24 cellular contexts compared by ENCODE assay signal in genomic region chr1:48027533-48027835, GRCh38. TPM values are rescaled to one million over a fixed set of nuclear protein-coding genes. Genes with fewer than 3 reads are reported as not detected.
A peak's percentile ranks its signal among the peaks of the same experiment; 100 is the strongest.
DNase-seq lines count a peak whose midpoint lies in the region; ATAC-seq and TF ChIP-seq lines count a peak whose summit lies in the region.
"Had no signal": no experiment of that assay in that cellular context is flagged by ENCODE, and none has a peak within 500 bp of the region (broad histone marks: within the 10 kb centered on the region; RNA-seq: fewer than 3 reads in every experiment).

No MANE protein-coding gene starts in this region.

- H3K27me3 ChIP-seq in breast epithelium, result no peaks in the 10 kb centered on the region
- H3K27me3 ChIP-seq: BE2C; BLaER1 treated with 17β-estradiol and CSF1 and Interleukin-3, amounts not matched to agents 10 nM and 100 nM had no signal

- H3K4me1 Mint-ChIP-seq in MCF 10A (ENCODE audit: insufficient read depth, unreplicated experiment), result peaks cover 47% of the 10 kb centered on the region
- H3K4me1 Mint-ChIP-seq in nephron progenitor cell, result peaks cover 48% of the 10 kb centered on the region
- peaks cover 2% of the 10 kb centered on the region for H3K4me1 Mint-ChIP-seq in T-helper 17 cell
- H3K4me1 Mint-ChIP-seq: CD14-positive monocyte; CD8-positive, alpha-beta memory T cell had no signal

- no peaks in the 10 kb centered on the region for H3K27me3 Mint-ChIP-seq in MCF 10A (ENCODE audit: insufficient read depth, unreplicated experiment)
- H3K27me3 Mint-ChIP-seq in nephron progenitor cell (ENCODE audit: low read depth, poor library complexity), result peaks cover 4% of the 10 kb centered on the region
- peaks cover 10% of the 10 kb centered on the region for H3K27me3 Mint-ChIP-seq in T-helper 17 cell

- no peaks in the 10 kb centered on the region for H3K9me3 ChIP-seq in breast epithelium
- no peaks in the 10 kb centered on the region for H3K9me3 ChIP-seq in T-helper 17 cell (ENCODE audit: control insufficient read depth, low read length, poor library complexity, severe bottlenecking)
- H3K9me3 ChIP-seq: A549; BE2C; BLaER1 treated with 17β-estradiol and CSF1 and Interleukin-3, amounts not matched to agents 10 nM and 100 nM had no signal

- BruUV-seq in MCF 10A (replicated peaks; lab: Mats Ljungman, UMichigan), result no TSS peak

- ATAC-seq in T-helper 17 cell (no peak), HG03342 (IDR thresholded peaks at IDR 0.05; ENCODE audit: unreplicated experiment) (no peak), GM18868 (IDR thresholded peaks at IDR 0.05; ENCODE audit: unreplicated experiment) (no peak)
- ATAC-seq: A549, GM12878 had no signal

- H3K27ac Mint-ChIP-seq in MCF 10A (ENCODE audit: low read depth, unreplicated experiment) (peak overlapping the region; percentile 66), nephron progenitor cell (peak overlapping the region; percentile 86), T-helper 17 cell (no peak overlapping the region)
- H3K27ac Mint-ChIP-seq: CD14-positive monocyte; CD4-positive, alpha-beta T cell; CD8-positive, alpha-beta memory T cell had no signal

- DNase-seq in MCF 10A (ENCODE audit: unreplicated experiment) (no peak), breast epithelium (ENCODE audit: low spot score in 2 of 2) (no peak), islet precursor cell (peak; percentile 47), nephron progenitor cell (no peak), T-helper 17 cell (no peak)
- DNase-seq: 8988T; ACHN; AML-193; BE2C; CD4-positive, alpha-beta T cell; CD8-positive, alpha-beta memory T cell; DMS 273 treated with DMSO at 0.1 percent for 48 hours; DMS79; EL; GDM1; GOT3; H7; HCEC 1CT had no signal

- no peak for TF ChIP-seq POLR2A in breast epithelium (IDR thresholded peaks at IDR 0.05)

- H3K4me1 ChIP-seq in breast epithelium, result peaks cover 0 to 3% of the 10 kb centered on the region in 2 donors
- H3K4me1 ChIP-seq: A549, BE2C had no signal

- TF ChIP-seq CTCF in MCF 10A (IDR thresholded peaks at IDR 0.05; ENCODE audit: unreplicated experiment) (no peak), breast epithelium (IDR thresholded peaks at IDR 0.05) (no peak), nephron progenitor cell (IDR thresholded peaks at IDR 0.05) (no peak)

- H3K9me3 Mint-ChIP-seq in MCF 10A (ENCODE audit: unreplicated experiment), result no peaks in the 10 kb centered on the region
- no peaks in the 10 kb centered on the region for H3K9me3 Mint-ChIP-seq in nephron progenitor cell
- H3K9me3 Mint-ChIP-seq: CD4-positive, alpha-beta T cell; CD8-positive, alpha-beta memory T cell had no signal

- POLR2A ChIA-PET in MCF 10A (lab: Yijun Ruan, JAX), result interaction anchor here (0.7 to 2.5 kb wide), 3 partner anchors 10 to 20 kb away, joined by 3 to 19 read pairs (median 10); no protein-coding TSS in a partner anchor

- intact Hi-C loops in MCF 10A (cut with micrococcal nuclease) (no loop called here), breast epithelium (cut with DNase I; ENCODE audit: low total_unique reads) (no loop called here)

- H3K27ac ChIP-seq in breast epithelium, result no peak overlapping the region
- H3K27ac ChIP-seq: BLaER1 treated with 17β-estradiol and CSF1 and Interleukin-3, amounts not matched to agents 10 nM and 100 nM had no signal

- H3K36me3 ChIP-seq in breast epithelium, result no peaks in the 10 kb centered on the region
- H3K36me3 ChIP-seq: BE2C; BLaER1 treated with 17β-estradiol and CSF1 and Interleukin-3, amounts not matched to agents 10 nM and 100 nM had no signal

- no peak overlapping the region for H3K4me3 ChIP-seq in breast epithelium
- H3K4me3 ChIP-seq: A549; BLaER1 treated with 17β-estradiol and CSF1 and Interleukin-3, amounts not matched to agents 10 nM and 100 nM; GM12878 had no signal

- no peak overlapping the region for H3K4me3 Mint-ChIP-seq in MCF 10A (ENCODE audit: unreplicated experiment)
- H3K4me3 Mint-ChIP-seq in nephron progenitor cell, result no peak overlapping the region
- H3K4me3 Mint-ChIP-seq in T-helper 17 cell, result no peak overlapping the region
- H3K4me3 Mint-ChIP-seq: CD14-positive monocyte; CD4-positive, alpha-beta T cell; CD8-positive, alpha-beta memory T cell had no signal

- CTCF ChIA-PET in MCF 10A (lab: Yijun Ruan, JAX), result interaction anchor here (1.5 to 3.7 kb wide), 3 partner anchors 9 to 34 kb away, joined by 4 to 32 read pairs (median 19); partner anchors contain the start of gene TRABD2B

- H3K36me3 Mint-ChIP-seq in MCF 10A (ENCODE audit: insufficient read depth, unreplicated experiment) (no peaks in the 10 kb centered on the region), nephron progenitor cell (ENCODE audit: low read depth) (no peaks in the 10 kb centered on the region), T-helper 17 cell (ENCODE audit: low read depth) (no peaks in the 10 kb centered on the region)
- H3K36me3 Mint-ChIP-seq: CD14-positive monocyte; CD8-positive, alpha-beta memory T cell had no signal

RNA-seq across cellular contexts. Expression of gene TRABD2B, which starts 30.3 kb away (rescaled TPM):
- total RNA-seq in MCF 10A (2022) (0.96 and 2.6 TPM in 2 replicates), breast epithelium (1 to 10 TPM; 1.4 to 3.7 (median 2.3) TPM), T-helper 17 cell (not detected)
- total RNA-seq: CD4-positive, alpha-beta T cell; CD8-positive, alpha-beta memory T cell; GM12878 had no signal
